In the genomic region with DNA sequence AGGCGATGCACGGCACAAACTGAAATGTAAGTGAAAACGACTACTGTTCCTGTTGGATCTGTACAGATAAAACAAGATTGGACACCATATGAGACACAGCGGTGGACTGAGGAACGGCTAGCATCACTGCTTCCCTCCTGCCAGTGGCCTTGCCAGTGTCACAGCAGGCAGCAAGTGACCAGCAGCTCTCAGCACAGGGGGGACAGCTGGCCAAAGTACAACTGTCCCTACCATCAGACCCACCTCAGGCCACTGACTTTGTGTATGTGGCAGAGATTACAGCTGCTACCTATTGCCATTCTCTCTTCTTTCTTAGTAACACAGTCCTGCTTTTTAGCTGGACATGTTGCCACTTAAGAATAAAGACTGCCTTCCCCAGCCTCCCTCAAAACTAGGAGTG, we compare ENCODE assay signal across 31 cellular contexts.
"Had no signal": no experiment of that assay in that cellular context is flagged by ENCODE, and none has a peak within 500 bp of the region (broad histone marks: within the 10 kb centered on the region; RNA-seq: fewer than 3 reads in every experiment).

No MANE protein-coding gene starts in this region.

- H3K36me3 ChIP-seq: colonic mucosa, esophagus squamous epithelium, lower lobe of right lung, pancreas, thyroid gland, vagina had no signal

- H3K27ac Mint-ChIP-seq: dendritic cell treated with granulocyte-macrophage colony-stimulating factor and Interleukin-4, amounts not matched to agents 40 ng/mL and 50 ng/mL, for 4 days; endodermal cell; immature natural killer cell; memory B cell; mesothelial cell of epicardium; naive B cell; natural killer cell treated with Interleukin-12 subunit alpha and Interleukin-12 subunit beta and Interleukin-15 and Interleukin-18, amount 100 ng/mL, for 72 hours had no signal

- ATAC-seq: left colon; left ventricle myocardium superior; lower lobe of right lung; mucosa of descending colon; pancreas; sciatic nerve; stimulated activated naive CD8-positive, alpha-beta T cell treated with anti-CD3 and anti-CD28 coated beads, Interleukin-15, amount 100 ng/mL, for 72 hours had no signal

- H3K27ac ChIP-seq: colonic mucosa, esophagus squamous epithelium, lower lobe of right lung, pancreas, thyroid gland, vagina had no signal

- H3K27me3 ChIP-seq: colonic mucosa, pancreas, thyroid gland, vagina had no signal

- H3K9me3 ChIP-seq: colonic mucosa, esophagus squamous epithelium, lower lobe of right lung, mucosa of descending colon, pancreas, thyroid gland, vagina had no signal

- H3K4me1 ChIP-seq: colonic mucosa, esophagus squamous epithelium, lower lobe of right lung, pancreas, thyroid gland, vagina had no signal

- FAIRE-seq: frontal cortex, pancreas had no signal

- DNase-seq: colonic mucosa; effector CD8-positive, alpha-beta T cell; endodermal cell; esophagus squamous epithelium; hypothalamus; immature natural killer cell; kidney glomerular epithelial cell; left colon; left ventricle myocardium superior; lower lobe of right lung; mucosa of descending colon; naive B cell; nucleus accumbens; stimulated activated CD4-positive, alpha-beta T cell treated with anti-CD3 and anti-CD28 coated beads, Interleukin-12 subunit alpha, Interleukin-12 subunit beta, amount 100 ng/mL, for 4 hours; stimulated activated CD4-positive, alpha-beta T cell treated with anti-CD3 and anti-CD28 coated beads, Interleukin-1b, Interleukin-23, amount 100 ng/mL, for 48 hours; stimulated activated CD4-positive, alpha-beta T cell treated with anti-CD3 and anti-CD28 coated beads, Interleukin-4, amount 100 ng/mL, for 1 hour; stimulated activated CD8-positive, alpha-beta memory T cell treated with anti-CD3 and anti-CD28 coated beads, Interleukin-4, amount 100 ng/mL, for 48 hours; stimulated activated naive CD4-positive, alpha-beta T cell; stimulated activated naive CD8-positive, alpha-beta T cell treated with anti-CD3 and anti-CD28 coated beads, Interleukin-15, amount 100 ng/mL, for 72 hours; thyroid gland; trophoblast cell had no signal

- H3K4me3 ChIP-seq: colonic mucosa, esophagus squamous epithelium, lower lobe of right lung, mucosa of descending colon, pancreas, smooth muscle cell, thyroid gland, vagina had no signal

- H3K4me3 Mint-ChIP-seq: dendritic cell treated with granulocyte-macrophage colony-stimulating factor and Interleukin-4, amounts not matched to agents 40 ng/mL and 50 ng/mL, for 4 days; endodermal cell; immature natural killer cell; memory B cell; mesothelial cell of epicardium; natural killer cell treated with Interleukin-12 subunit alpha and Interleukin-12 subunit beta and Interleukin-15 and Interleukin-18, amount 100 ng/mL, for 72 hours; neural crest cell; stimulated activated naive CD8-positive, alpha-beta T cell treated with anti-CD3 and anti-CD28 coated beads, Interleukin-15, amount 100 ng/mL, for 72 hours had no signal

- H3K4me1 Mint-ChIP-seq: immature natural killer cell, naive B cell had no signal

- H3K9me3 Mint-ChIP-seq: dendritic cell treated with granulocyte-macrophage colony-stimulating factor and Interleukin-4, amounts not matched to agents 40 ng/mL and 50 ng/mL, for 4 days; endodermal cell; natural killer cell treated with Interleukin-12 subunit alpha and Interleukin-12 subunit beta and Interleukin-15 and Interleukin-18, amount 100 ng/mL, for 72 hours; neural crest cell; stimulated activated naive CD8-positive, alpha-beta T cell treated with anti-CD3 and anti-CD28 coated beads, Interleukin-15, amount 100 ng/mL, for 72 hours had no signal

- H3K36me3 Mint-ChIP-seq: immature natural killer cell; memory B cell; mesothelial cell of epicardium; naive B cell; natural killer cell treated with Interleukin-12 subunit alpha and Interleukin-12 subunit beta and Interleukin-15 and Interleukin-18, amount 100 ng/mL, for 72 hours had no signal

- H3K4me2 ChIP-seq: smooth muscle cell had no signal
